Comparison of ENCODE assay signal across 20 cellular contexts in the genomic region with DNA sequence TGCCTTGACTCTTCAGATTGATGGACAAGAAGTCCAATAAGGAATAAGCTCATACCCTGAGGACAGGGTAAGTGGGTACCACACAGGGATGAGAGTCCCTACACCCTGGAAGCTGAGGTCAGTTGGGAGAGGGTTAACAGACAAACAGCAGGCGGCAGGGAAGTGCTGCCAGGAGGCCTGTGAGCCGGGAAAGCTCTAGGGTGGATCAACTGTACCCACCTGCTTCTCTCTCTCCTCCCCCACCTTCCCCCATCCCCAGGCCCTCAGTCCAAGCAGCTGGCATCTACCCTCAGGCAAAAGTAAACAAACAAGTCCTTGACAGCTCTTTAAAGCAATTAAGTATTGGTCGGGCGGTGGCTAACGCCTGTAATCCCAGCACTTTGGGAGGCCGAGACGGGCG. TPM values are rescaled to one million over a fixed set of nuclear protein-coding genes. Genes with fewer than 3 reads are reported as not detected.
DNase-seq lines count a peak whose midpoint lies in the region; TF ChIP-seq lines count a peak whose summit lies in the region.
"Had no signal": no experiment of that assay in that cellular context is flagged by ENCODE, and none has a peak within 500 bp of the region (broad histone marks: within the 10 kb centered on the region; RNA-seq: fewer than 3 reads in every experiment).

No MANE protein-coding gene starts in this region.

- no peak overlapping the region for H4K8ac ChIP-seq in mesendoderm (ENCODE audit: low read depth, low read length)

- no peak overlapping the region for H3K4ac ChIP-seq in mesendoderm (ENCODE audit: low read depth, low read length)

- no peak overlapping the region for H3K9ac ChIP-seq in mesendoderm (ENCODE audit: low read length)

- no peak overlapping the region for H3K23ac ChIP-seq in mesendoderm (ENCODE audit: low read length)

- WGBS in mesendoderm (ENCODE audit: extremely low coverage, insufficient coverage, low lambda C conversion rate) = no CpG with 5 or more reads among the region's 8 CpGs
- WGBS in suprapubic skin = 87% methylated on average over 8 of the region's 8 CpGs

- no peak overlapping the region for H2AK5ac ChIP-seq in mesendoderm (ENCODE audit: low read length)

- H3K27me3 ChIP-seq in mesendoderm (ENCODE audit: insufficient read depth, low read length, poor library complexity) (no peaks in the 10 kb centered on the region), suprapubic skin (no peaks in the 10 kb centered on the region)
- H3K27me3 ChIP-seq: BE2C, left lung, transverse colon had no signal

- no peak overlapping the region for H4K5ac ChIP-seq in mesendoderm (ENCODE audit: low read length)

- H3K36me3 ChIP-seq in mesendoderm (ENCODE audit: control insufficient read depth, insufficient read depth, low read length) (no peaks in the 10 kb centered on the region), suprapubic skin (no peaks in the 10 kb centered on the region)
- H3K36me3 ChIP-seq: BE2C, left lung, transverse colon had no signal

- no peaks in the 10 kb centered on the region for H3K79me2 ChIP-seq in mesendoderm (ENCODE audit: control insufficient read depth, insufficient read depth, low read length)

- in situ Hi-C loops in ACHN (cut with HindIII; ENCODE audit: low pct_ligation_motif_present, low pct_unique_long_range_greater_than_20kb, low sequenced_read_pairs) = no loop called here

- H3K56ac ChIP-seq in mesendoderm (ENCODE audit: low read length) = no peak overlapping the region

- no peaks in the 10 kb centered on the region for H3K79me1 ChIP-seq in mesendoderm (ENCODE audit: low read length)

- H3K27ac ChIP-seq in mesendoderm (ENCODE audit: low read depth, low read length) (no peak overlapping the region), suprapubic skin (no peak overlapping the region)
- H3K27ac ChIP-seq: foreskin keratinocyte, left lung, transverse colon, VCaP had no signal

- H3K4me2 ChIP-seq in mesendoderm (ENCODE audit: low read length) = no peak overlapping the region

- no peak for TF ChIP-seq CTCF in suprapubic skin (IDR thresholded peaks at IDR 0.05)

- TF ChIP-seq EP300 in suprapubic skin (IDR thresholded peaks at IDR 0.05) = no peak

- no peak overlapping the region for H3K4me3 ChIP-seq in mesendoderm (ENCODE audit: low read length)
- no peak overlapping the region for H3K4me3 ChIP-seq in suprapubic skin
- H3K4me3 ChIP-seq: left lung, mucosa of descending colon, transverse colon had no signal

- peak; percentile 94 for DNase-seq in NCI-H1105 (lab: John Stamatoyannopoulos, UW)
- DNase-seq in NCI-H2029 (lab: John Stamatoyannopoulos, UW) = peak; percentile 66
- DNase-seq in NCI-H526 treated with DMSO at 0.1 percent for 48 hours (lab: John Stamatoyannopoulos, UW) = peak; percentile 13
- peak; percentile 37 for DNase-seq in mesendoderm
- DNase-seq in suprapubic skin (ENCODE audit: low spot score in 2 of 2) = no peak
- DNase-seq in inferior parietal cortex (ENCODE audit: extremely low spot score) = no peak
- DNase-seq in A172 (ENCODE audit: low spot score) = no peak
- DNase-seq in ACHN = no peak
- DNase-seq: activated CD4-positive, alpha-beta memory T cell treated with anti-CD3 and anti-CD28 coated beads for 36 hours; activated naive CD8-positive, alpha-beta T cell treated with anti-CD3 and anti-CD28 coated beads for 36 hours; activated T-cell treated with anti-CD3 and anti-CD28 coated beads, Interleukin-2, amount 50 U/mL, for 72 hours; BE2C; DND-41; foreskin keratinocyte; left lung; mucosa of descending colon; retina; T-helper 1 cell; transverse colon had no signal

- no peak overlapping the region for H2BK15ac ChIP-seq in mesendoderm (replicated peaks; ENCODE audit: low read depth)

- no peaks in the 10 kb centered on the region for H3K9me3 ChIP-seq in suprapubic skin
- H3K9me3 ChIP-seq: BE2C, left lung, mucosa of descending colon, transverse colon had no signal

- H2BK5ac ChIP-seq in mesendoderm (ENCODE audit: low read length) = no peak overlapping the region

- no peak for TF ChIP-seq POLR2A in suprapubic skin (IDR thresholded peaks at IDR 0.05)

- no peak overlapping the region for H2BK120ac ChIP-seq in mesendoderm (ENCODE audit: low read depth, low read length)

- no peak overlapping the region for H3K18ac ChIP-seq in mesendoderm (ENCODE audit: low read length)

- H3K4me1 ChIP-seq in mesendoderm (ENCODE audit: control insufficient read depth, low read depth, low read length) = no peaks in the 10 kb centered on the region
- H3K4me1 ChIP-seq in suprapubic skin = no peaks in the 10 kb centered on the region
- H3K4me1 ChIP-seq: BE2C, foreskin keratinocyte, left lung, transverse colon had no signal

RNA-seq across cellular contexts. Expression of gene MYLK3, which starts 20.7 kb away (rescaled TPM):
- polyA plus RNA-seq in mesendoderm (2013, experiment 1 of 2) = 0.13 TPM
- 0.18 TPM for polyA plus RNA-seq in mesendoderm (2013, experiment 2 of 2)
- under 1 TPM in 2 of 4 donors, not detected in 2; 0.13 to 0.32 TPM for total RNA-seq in suprapubic skin
- total RNA-seq in A172 (2014; rRNA removed; shearing (Covaris generic)) = 0.69 and 1.00 TPM in 2 replicates
- total RNA-seq: transverse colon had no signal
- polyA plus RNA-seq: foreskin keratinocyte had no signal

Comparison
In these comparisons a context has a peak if more than half of its experiments do, and no peak if none do; other contexts are left out.
1. DNase-seq: peak in NCI-H1105 (single experiment), NCI-H2029 (single experiment), NCI-H526 treated with DMSO at 0.1 percent for 48 hours (single experiment) and mesendoderm (single experiment); none in suprapubic skin (0 of 2), inferior parietal cortex (single experiment), A172 (single experiment) and ACHN (single experiment).